Comparison of ENCODE assay signal across 1 cellular context in the genomic region with DNA sequence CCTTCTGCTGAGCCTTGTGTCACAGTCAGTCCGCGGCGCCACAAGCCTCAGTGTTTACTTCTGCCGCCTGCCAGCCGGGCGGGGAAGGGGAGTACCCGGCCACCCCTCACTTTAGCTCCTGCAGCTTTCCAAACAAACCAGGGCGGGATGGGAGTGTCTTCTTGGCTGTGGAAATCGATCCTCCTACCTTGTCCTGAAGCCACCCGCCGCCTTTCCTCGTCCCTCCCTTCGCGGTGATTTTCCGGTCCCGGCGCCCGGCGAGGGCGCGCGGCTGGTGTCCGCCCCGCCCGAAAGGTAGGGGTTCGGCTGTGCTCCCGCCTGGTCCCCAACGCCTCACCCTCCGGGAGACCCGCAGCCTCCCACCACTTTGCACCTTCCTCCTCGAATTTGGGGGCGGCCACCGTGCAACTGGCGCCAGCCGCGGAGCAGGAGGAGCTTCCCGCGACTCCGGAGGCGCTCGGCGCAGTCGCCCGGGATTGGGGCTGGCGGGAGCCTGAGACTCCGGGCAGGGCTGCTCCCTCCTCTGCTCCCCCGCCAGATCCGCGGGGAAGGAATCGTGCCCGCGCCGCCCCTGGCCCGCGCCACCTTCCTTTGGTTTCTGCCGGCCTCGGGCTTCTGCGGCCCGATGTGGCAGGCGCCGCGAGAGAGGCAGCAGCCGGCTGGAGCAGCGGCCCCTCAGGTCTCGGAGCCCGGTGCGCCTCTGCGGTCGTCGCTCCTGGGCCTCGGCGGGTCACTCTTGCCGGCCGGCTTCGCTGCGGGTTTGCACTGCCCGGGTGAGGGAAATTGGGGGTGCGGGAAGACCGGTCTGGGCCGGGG.
A peak's percentile ranks its signal among the peaks of the same experiment; 100 is the strongest.
TF ChIP-seq lines count a peak whose summit lies in the region.

No MANE protein-coding gene starts in this region.

TF ChIP-seq in WTC11, 78 proteins besides CTCF, POLR2A, EP300 and RAD21 (continued from another document and continues in another):
- TF ChIP-seq, protein P1, sequence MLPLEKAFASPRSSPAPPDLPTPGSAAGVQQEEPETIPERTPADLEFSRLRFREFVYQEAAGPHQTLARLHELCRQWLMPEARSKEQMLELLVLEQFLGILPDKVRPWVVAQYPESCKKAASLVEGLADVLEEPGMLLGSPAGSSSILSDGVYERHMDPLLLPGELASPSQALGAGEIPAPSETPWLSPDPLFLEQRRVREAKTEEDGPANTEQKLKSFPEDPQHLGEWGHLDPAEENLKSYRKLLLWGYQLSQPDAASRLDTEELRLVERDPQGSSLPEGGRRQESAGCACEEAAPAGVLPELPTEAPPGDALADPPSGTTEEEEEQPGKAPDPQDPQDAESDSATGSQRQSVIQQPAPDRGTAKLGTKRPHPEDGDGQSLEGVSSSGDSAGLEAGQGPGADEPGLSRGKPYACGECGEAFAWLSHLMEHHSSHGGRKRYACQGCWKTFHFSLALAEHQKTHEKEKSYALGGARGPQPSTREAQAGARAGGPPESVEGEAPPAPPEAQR (CRISPR knock-in tag; IDR thresholded peaks at IDR 0.05), result no peak
- TF ChIP-seq ELF4 (CRISPR knock-in tag; IDR thresholded peaks at IDR 0.05; ENCODE audit: low read depth), result no peak
- TF ChIP-seq CBFB (CRISPR knock-in tag; IDR thresholded peaks at IDR 0.05; ENCODE audit: low read depth), result 0 out of 2 replicates have a peak, but pooled peaks have one; percentile 45
- TF ChIP-seq NFYB (CRISPR knock-in tag; conservative IDR thresholded peaks at IDR 0.05; ENCODE audit: low read depth), result no peak
- no peak for TF ChIP-seq JAZF1 (CRISPR knock-in tag; IDR thresholded peaks at IDR 0.05)
- TF ChIP-seq ZNF396 (CRISPR knock-in tag; IDR thresholded peaks at IDR 0.05; ENCODE audit: borderline replicate concordance), result no peak
- no peak for TF ChIP-seq ZNF317 (CRISPR knock-in tag; IDR thresholded peaks at IDR 0.05; ENCODE audit: borderline replicate concordance, low read depth)
- TF ChIP-seq ETV6 (CRISPR knock-in tag; IDR thresholded peaks at IDR 0.05), result no peak
- TF ChIP-seq, protein P2, sequence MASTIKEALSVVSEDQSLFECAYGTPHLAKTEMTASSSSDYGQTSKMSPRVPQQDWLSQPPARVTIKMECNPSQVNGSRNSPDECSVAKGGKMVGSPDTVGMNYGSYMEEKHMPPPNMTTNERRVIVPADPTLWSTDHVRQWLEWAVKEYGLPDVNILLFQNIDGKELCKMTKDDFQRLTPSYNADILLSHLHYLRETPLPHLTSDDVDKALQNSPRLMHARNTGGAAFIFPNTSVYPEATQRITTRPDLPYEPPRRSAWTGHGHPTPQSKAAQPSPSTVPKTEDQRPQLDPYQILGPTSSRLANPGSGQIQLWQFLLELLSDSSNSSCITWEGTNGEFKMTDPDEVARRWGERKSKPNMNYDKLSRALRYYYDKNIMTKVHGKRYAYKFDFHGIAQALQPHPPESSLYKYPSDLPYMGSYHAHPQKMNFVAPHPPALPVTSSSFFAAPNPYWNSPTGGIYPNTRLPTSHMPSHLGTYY (CRISPR knock-in tag; IDR thresholded peaks at IDR 0.05), result no peak
- TF ChIP-seq, protein P3, sequence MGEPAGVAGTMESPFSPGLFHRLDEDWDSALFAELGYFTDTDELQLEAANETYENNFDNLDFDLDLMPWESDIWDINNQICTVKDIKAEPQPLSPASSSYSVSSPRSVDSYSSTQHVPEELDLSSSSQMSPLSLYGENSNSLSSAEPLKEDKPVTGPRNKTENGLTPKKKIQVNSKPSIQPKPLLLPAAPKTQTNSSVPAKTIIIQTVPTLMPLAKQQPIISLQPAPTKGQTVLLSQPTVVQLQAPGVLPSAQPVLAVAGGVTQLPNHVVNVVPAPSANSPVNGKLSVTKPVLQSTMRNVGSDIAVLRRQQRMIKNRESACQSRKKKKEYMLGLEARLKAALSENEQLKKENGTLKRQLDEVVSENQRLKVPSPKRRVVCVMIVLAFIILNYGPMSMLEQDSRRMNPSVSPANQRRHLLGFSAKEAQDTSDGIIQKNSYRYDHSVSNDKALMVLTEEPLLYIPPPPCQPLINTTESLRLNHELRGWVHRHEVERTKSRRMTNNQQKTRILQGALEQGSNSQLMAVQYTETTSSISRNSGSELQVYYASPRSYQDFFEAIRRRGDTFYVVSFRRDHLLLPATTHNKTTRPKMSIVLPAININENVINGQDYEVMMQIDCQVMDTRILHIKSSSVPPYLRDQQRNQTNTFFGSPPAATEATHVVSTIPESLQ (CRISPR knock-in tag; IDR thresholded peaks at IDR 0.05), result no peak
- no peak; the same call in 1 of the 2 replicates for TF ChIP-seq FOXP1 (CRISPR knock-in tag; IDR thresholded peaks at IDR 0.05; ENCODE audit: borderline replicate concordance)
- TF ChIP-seq, protein P4, sequence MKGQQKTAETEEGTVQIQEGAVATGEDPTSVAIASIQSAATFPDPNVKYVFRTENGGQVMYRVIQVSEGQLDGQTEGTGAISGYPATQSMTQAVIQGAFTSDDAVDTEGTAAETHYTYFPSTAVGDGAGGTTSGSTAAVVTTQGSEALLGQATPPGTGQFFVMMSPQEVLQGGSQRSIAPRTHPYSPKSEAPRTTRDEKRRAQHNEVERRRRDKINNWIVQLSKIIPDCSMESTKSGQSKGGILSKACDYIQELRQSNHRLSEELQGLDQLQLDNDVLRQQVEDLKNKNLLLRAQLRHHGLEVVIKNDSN (CRISPR knock-in tag; IDR thresholded peaks at IDR 0.05), result no peak
- TF ChIP-seq, protein P5, sequence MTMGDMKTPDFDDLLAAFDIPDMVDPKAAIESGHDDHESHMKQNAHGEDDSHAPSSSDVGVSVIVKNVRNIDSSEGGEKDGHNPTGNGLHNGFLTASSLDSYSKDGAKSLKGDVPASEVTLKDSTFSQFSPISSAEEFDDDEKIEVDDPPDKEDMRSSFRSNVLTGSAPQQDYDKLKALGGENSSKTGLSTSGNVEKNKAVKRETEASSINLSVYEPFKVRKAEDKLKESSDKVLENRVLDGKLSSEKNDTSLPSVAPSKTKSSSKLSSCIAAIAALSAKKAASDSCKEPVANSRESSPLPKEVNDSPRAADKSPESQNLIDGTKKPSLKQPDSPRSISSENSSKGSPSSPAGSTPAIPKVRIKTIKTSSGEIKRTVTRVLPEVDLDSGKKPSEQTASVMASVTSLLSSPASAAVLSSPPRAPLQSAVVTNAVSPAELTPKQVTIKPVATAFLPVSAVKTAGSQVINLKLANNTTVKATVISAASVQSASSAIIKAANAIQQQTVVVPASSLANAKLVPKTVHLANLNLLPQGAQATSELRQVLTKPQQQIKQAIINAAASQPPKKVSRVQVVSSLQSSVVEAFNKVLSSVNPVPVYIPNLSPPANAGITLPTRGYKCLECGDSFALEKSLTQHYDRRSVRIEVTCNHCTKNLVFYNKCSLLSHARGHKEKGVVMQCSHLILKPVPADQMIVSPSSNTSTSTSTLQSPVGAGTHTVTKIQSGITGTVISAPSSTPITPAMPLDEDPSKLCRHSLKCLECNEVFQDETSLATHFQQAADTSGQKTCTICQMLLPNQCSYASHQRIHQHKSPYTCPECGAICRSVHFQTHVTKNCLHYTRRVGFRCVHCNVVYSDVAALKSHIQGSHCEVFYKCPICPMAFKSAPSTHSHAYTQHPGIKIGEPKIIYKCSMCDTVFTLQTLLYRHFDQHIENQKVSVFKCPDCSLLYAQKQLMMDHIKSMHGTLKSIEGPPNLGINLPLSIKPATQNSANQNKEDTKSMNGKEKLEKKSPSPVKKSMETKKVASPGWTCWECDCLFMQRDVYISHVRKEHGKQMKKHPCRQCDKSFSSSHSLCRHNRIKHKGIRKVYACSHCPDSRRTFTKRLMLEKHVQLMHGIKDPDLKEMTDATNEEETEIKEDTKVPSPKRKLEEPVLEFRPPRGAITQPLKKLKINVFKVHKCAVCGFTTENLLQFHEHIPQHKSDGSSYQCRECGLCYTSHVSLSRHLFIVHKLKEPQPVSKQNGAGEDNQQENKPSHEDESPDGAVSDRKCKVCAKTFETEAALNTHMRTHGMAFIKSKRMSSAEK (CRISPR knock-in tag; IDR thresholded peaks at IDR 0.05; ENCODE audit: borderline replicate concordance), result no peak
- TF ChIP-seq TEAD4 (CRISPR knock-in tag; IDR thresholded peaks at IDR 0.05), result no peak
- no peak for TF ChIP-seq TCF7 (CRISPR knock-in tag; IDR thresholded peaks at IDR 0.05; ENCODE audit: low read depth)
- TF ChIP-seq, protein P6, sequence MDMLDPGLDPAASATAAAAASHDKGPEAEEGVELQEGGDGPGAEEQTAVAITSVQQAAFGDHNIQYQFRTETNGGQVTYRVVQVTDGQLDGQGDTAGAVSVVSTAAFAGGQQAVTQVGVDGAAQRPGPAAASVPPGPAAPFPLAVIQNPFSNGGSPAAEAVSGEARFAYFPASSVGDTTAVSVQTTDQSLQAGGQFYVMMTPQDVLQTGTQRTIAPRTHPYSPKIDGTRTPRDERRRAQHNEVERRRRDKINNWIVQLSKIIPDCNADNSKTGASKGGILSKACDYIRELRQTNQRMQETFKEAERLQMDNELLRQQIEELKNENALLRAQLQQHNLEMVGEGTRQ (CRISPR knock-in tag; IDR thresholded peaks at IDR 0.05), result no peak
- TF ChIP-seq TEAD1 (CRISPR knock-in tag; IDR thresholded peaks at IDR 0.05), result no peak
- TF ChIP-seq ZNF232 (CRISPR knock-in tag; IDR thresholded peaks at IDR 0.05), result no peak
- no peak for TF ChIP-seq RELA (CRISPR knock-in tag; IDR thresholded peaks at IDR 0.05; ENCODE audit: borderline replicate concordance)
- 0 out of 2 replicates have a peak, but pooled peaks have one; percentile 36 for TF ChIP-seq SMAD3 (CRISPR knock-in tag; IDR thresholded peaks at IDR 0.05; ENCODE audit: borderline replicate concordance)
- TF ChIP-seq IRF2 (CRISPR knock-in tag; IDR thresholded peaks at IDR 0.05; ENCODE audit: borderline replicate concordance, low read depth), result no peak
- TF ChIP-seq, protein P7, sequence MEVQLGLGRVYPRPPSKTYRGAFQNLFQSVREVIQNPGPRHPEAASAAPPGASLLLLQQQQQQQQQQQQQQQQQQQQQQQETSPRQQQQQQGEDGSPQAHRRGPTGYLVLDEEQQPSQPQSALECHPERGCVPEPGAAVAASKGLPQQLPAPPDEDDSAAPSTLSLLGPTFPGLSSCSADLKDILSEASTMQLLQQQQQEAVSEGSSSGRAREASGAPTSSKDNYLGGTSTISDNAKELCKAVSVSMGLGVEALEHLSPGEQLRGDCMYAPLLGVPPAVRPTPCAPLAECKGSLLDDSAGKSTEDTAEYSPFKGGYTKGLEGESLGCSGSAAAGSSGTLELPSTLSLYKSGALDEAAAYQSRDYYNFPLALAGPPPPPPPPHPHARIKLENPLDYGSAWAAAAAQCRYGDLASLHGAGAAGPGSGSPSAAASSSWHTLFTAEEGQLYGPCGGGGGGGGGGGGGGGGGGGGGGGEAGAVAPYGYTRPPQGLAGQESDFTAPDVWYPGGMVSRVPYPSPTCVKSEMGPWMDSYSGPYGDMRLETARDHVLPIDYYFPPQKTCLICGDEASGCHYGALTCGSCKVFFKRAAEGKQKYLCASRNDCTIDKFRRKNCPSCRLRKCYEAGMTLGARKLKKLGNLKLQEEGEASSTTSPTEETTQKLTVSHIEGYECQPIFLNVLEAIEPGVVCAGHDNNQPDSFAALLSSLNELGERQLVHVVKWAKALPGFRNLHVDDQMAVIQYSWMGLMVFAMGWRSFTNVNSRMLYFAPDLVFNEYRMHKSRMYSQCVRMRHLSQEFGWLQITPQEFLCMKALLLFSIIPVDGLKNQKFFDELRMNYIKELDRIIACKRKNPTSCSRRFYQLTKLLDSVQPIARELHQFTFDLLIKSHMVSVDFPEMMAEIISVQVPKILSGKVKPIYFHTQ (CRISPR knock-in tag; IDR thresholded peaks at IDR 0.05), result no peak
- TF ChIP-seq, protein P8, sequence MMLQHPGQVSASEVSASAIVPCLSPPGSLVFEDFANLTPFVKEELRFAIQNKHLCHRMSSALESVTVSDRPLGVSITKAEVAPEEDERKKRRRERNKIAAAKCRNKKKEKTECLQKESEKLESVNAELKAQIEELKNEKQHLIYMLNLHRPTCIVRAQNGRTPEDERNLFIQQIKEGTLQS (CRISPR knock-in tag; conservative IDR thresholded peaks at IDR 0.05), result no peak
- TF ChIP-seq CREB1 (CRISPR knock-in tag; IDR thresholded peaks at IDR 0.05), result no peak
- TF ChIP-seq ZNF121 (CRISPR knock-in tag; IDR thresholded peaks at IDR 0.05), result no peak
- TF ChIP-seq ESRRA (CRISPR knock-in tag; IDR thresholded peaks at IDR 0.05; ENCODE audit: borderline replicate concordance), result no peak
- TF ChIP-seq KAT7 (CRISPR knock-in tag; IDR thresholded peaks at IDR 0.05; ENCODE audit: borderline replicate concordance), result no peak
- TF ChIP-seq, protein P9, sequence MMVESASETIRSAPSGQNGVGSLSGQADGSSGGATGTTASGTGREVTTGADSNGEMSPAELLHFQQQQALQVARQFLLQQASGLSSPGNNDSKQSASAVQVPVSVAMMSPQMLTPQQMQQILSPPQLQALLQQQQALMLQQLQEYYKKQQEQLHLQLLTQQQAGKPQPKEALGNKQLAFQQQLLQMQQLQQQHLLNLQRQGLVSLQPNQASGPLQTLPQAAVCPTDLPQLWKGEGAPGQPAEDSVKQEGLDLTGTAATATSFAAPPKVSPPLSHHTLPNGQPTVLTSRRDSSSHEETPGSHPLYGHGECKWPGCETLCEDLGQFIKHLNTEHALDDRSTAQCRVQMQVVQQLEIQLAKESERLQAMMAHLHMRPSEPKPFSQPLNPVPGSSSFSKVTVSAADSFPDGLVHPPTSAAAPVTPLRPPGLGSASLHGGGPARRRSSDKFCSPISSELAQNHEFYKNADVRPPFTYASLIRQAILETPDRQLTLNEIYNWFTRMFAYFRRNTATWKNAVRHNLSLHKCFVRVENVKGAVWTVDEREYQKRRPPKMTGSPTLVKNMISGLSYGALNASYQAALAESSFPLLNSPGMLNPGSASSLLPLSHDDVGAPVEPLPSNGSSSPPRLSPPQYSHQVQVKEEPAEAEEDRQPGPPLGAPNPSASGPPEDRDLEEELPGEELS (CRISPR knock-in tag; IDR thresholded peaks at IDR 0.05), result peak; percentile 41; the same call in 1 of the 2 replicates
- TF ChIP-seq, protein P10, sequence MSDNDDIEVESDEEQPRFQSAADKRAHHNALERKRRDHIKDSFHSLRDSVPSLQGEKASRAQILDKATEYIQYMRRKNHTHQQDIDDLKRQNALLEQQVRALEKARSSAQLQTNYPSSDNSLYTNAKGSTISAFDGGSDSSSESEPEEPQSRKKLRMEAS (CRISPR knock-in tag; IDR thresholded peaks at IDR 0.05), result peak; percentile 15; the same call in 1 of the 2 replicates
- TF ChIP-seq SP1 (CRISPR knock-in tag; conservative IDR thresholded peaks at IDR 0.05), result peak; percentile 55; the same call in 1 of the 2 replicates
- TF ChIP-seq, protein P11, sequence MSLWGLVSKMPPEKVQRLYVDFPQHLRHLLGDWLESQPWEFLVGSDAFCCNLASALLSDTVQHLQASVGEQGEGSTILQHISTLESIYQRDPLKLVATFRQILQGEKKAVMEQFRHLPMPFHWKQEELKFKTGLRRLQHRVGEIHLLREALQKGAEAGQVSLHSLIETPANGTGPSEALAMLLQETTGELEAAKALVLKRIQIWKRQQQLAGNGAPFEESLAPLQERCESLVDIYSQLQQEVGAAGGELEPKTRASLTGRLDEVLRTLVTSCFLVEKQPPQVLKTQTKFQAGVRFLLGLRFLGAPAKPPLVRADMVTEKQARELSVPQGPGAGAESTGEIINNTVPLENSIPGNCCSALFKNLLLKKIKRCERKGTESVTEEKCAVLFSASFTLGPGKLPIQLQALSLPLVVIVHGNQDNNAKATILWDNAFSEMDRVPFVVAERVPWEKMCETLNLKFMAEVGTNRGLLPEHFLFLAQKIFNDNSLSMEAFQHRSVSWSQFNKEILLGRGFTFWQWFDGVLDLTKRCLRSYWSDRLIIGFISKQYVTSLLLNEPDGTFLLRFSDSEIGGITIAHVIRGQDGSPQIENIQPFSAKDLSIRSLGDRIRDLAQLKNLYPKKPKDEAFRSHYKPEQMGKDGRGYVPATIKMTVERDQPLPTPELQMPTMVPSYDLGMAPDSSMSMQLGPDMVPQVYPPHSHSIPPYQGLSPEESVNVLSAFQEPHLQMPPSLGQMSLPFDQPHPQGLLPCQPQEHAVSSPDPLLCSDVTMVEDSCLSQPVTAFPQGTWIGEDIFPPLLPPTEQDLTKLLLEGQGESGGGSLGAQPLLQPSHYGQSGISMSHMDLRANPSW (CRISPR knock-in tag; conservative IDR thresholded peaks at IDR 0.05; ENCODE audit: low read depth), result no peak
